ENCODE assay signal across 1 cellular context in genomic region chr5:31270396-31270795, GRCh38.
TF ChIP-seq lines count a peak whose summit lies in the region.

No MANE protein-coding gene starts in this region.

TF ChIP-seq in HCT116, 20 proteins besides CTCF, POLR2A, EP300 and RAD21 (continued from another document):
- TF ChIP-seq ZBTB33 (IDR thresholded peaks at IDR 0.05; ENCODE audit: extremely low read depth, insufficient replicate concordance, low read length) (no peak), POLR2AphosphoS5 (IDR thresholded peaks at IDR 0.05; ENCODE audit: low read depth, low read length) (no peak), REST (IDR thresholded peaks at IDR 0.05; ENCODE audit: low read depth) (no peak), SP1 (IDR thresholded peaks at IDR 0.05; ENCODE audit: low read depth) (no peak), CBX3 (IDR thresholded peaks at IDR 0.05; ENCODE audit: low read depth) (no peak)
